ENCODE assay signal across 2 cellular contexts in the genomic region with DNA sequence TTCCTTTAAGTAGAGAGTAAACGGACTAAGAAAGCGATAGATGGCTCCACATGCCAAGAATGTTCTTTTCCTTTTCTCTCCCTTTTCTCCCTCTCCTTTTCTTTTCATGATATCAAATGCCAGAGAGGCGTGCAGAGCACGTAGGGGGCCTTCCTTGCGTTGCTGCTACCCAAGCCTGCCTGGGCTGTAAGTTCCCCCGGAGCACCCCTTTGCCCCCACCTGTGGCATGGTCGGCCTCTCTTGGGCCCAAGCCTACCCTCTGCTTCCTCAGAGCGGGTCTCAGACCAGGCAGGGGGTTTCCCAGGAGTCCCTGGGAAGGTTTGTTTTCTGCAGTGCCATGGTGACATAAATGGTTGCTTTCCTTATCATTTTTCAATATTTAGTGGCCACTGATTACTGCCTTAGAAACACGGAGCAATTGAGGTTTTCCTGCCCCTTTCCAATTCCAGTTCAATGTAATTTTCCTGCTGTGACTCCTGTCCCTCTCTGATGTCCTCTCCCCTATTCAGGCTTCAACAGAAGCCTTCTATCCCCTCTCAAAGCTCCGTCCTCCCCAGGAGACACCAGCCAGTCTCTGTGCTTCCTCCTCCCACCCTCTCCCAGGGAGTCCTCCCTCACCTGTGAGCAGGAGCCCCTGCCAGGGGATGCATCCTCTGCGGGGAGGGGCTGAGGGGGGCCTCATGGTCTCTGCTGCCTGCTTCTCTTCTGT.
TF ChIP-seq lines count a peak whose summit lies in the region.

No MANE protein-coding gene starts in this region.

TF ChIP-seq in H1, 55 proteins besides CTCF, POLR2A, EP300 and RAD21:
- no peak for TF ChIP-seq CHD1 (IDR thresholded peaks at IDR 0.05; ENCODE audit: low read depth, low read length)
- TF ChIP-seq SIX5 (IDR thresholded peaks at IDR 0.05; ENCODE audit: low read depth, low read length), result no peak
- TF ChIP-seq YY1 (IDR thresholded peaks at IDR 0.05; ENCODE audit: low read depth, low read length), result no peak

TF ChIP-seq in GM12891, 5 proteins besides CTCF, POLR2A, EP300 and RAD21:
- TF ChIP-seq POU2F2 (IDR thresholded peaks at IDR 0.05; ENCODE audit: low read depth, low read length), result no peak
- TF ChIP-seq POLR2AphosphoS5 (IDR thresholded peaks at IDR 0.05; ENCODE audit: low read depth, low read length), result no peak
- TF ChIP-seq TAF1 (IDR thresholded peaks at IDR 0.05; ENCODE audit: low read depth, low read length), result no peak
- no peak for TF ChIP-seq SPI1 (IDR thresholded peaks at IDR 0.05; ENCODE audit: low read depth, low read length)
- no peak for TF ChIP-seq PAX5 (IDR thresholded peaks at IDR 0.05; ENCODE audit: insufficient read depth, low read length, severe bottlenecking)
